ENCODE assay signal across 14 cellular contexts in the genomic region with DNA sequence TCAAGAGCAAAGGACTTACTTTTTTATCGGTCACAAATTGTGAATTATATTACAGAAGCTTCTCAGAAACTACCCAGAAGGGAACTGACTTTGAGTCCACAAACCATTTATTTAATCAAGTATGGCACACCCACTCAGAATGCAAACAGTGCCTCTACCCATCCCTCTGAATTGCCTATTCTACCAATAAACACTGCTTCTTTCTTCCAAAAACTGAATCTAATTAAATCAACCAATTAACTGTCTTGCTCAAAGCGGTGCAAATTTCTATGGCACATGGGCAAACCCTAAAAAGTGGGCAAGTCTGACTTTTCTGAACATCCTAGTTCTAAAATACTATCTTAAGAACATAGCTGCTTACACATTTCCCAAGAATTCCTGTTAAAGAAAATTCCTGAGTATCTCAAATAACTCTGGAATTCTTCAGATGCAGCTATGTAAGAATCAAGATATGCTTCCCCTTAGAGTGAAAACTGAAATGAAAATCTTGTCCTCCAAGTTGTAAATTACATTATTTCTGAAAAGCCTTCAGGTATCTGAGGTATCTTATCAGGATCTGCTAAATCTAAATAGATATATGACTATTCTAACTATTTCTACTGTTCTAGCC. TPM values are rescaled to one million over a fixed set of nuclear protein-coding genes. Genes with fewer than 3 reads are reported as not detected.
DNase-seq lines count a peak whose midpoint lies in the region; ATAC-seq and TF ChIP-seq lines count a peak whose summit lies in the region.
"Had no signal": no experiment of that assay in that cellular context is flagged by ENCODE, and none has a peak within 500 bp of the region (broad histone marks: within the 10 kb centered on the region; RNA-seq: fewer than 3 reads in every experiment).

No MANE protein-coding gene starts in this region.

- TF ChIP-seq CTCF in RWPE2 (IDR thresholded peaks at IDR 0.05; ENCODE audit: poor library complexity, severe bottlenecking) (no peak), fibroblast of pulmonary artery (IDR thresholded peaks at IDR 0.05; ENCODE audit: low read length, missing control alignments) (no peak)

- H3K36me3 ChIP-seq in RWPE2 (ENCODE audit: low read depth), result peaks cover 11% of the 10 kb centered on the region
- H3K36me3 ChIP-seq in trophoblast cell (ENCODE audit: control insufficient read depth in 1 of 2, insufficient read depth in 2 of 2, low read length in 2 of 2), result no peaks in the 10 kb centered on the region

- H4K12ac ChIP-seq in trophoblast cell (ENCODE audit: low read depth, low read length), result no peak overlapping the region

- intact Hi-C loops in posterior cingulate gyrus (cut with DNase I), result loop anchor here (10.0 kb wide), 1 partner anchor 287 kb away; a partner anchor contains a TSS

- H2BK120ac ChIP-seq in trophoblast cell (ENCODE audit: insufficient read depth, low read length, poor library complexity), result no peak overlapping the region

- peaks cover 7% of the 10 kb centered on the region for H3K79me1 ChIP-seq in trophoblast cell (ENCODE audit: low read length)

- H3K4me3 ChIP-seq in RWPE2 (ENCODE audit: severe bottlenecking), result no peak overlapping the region
- no peak overlapping the region for H3K4me3 ChIP-seq in fibroblast of pulmonary artery (replicated peaks; ENCODE audit: low read depth, low read length)
- H3K4me3 ChIP-seq in trophoblast cell (ENCODE audit: low read depth, low read length), result no peak overlapping the region

- H3K23ac ChIP-seq in trophoblast cell (ENCODE audit: low read length), result no peak overlapping the region

- H3K4ac ChIP-seq in trophoblast cell (ENCODE audit: low read depth, low read length), result no peak overlapping the region

- H3K14ac ChIP-seq in trophoblast cell (ENCODE audit: low read length), result no peak overlapping the region

- H3K27ac ChIP-seq in RWPE2 (ENCODE audit: poor library complexity, severe bottlenecking) (peak overlapping the region; percentile 60), trophoblast cell (ENCODE audit: low read depth, low read length) (no peak overlapping the region)

- H2AK5ac ChIP-seq in trophoblast cell (ENCODE audit: low read length), result no peak overlapping the region

- H2BK5ac ChIP-seq in trophoblast cell (ENCODE audit: low read depth, low read length, poor library complexity), result no peak overlapping the region

- H4K8ac ChIP-seq in trophoblast cell (ENCODE audit: low read depth, low read length), result no peak overlapping the region

- no peak overlapping the region for H3K18ac ChIP-seq in trophoblast cell (ENCODE audit: low read length)

- H2BK12ac ChIP-seq in trophoblast cell (ENCODE audit: low read length), result no peak overlapping the region

- no peak overlapping the region for H4K91ac ChIP-seq in trophoblast cell (ENCODE audit: low read depth, low read length)

- H3K9me3 ChIP-seq in RWPE2 (ENCODE audit: severe bottlenecking), result no peaks in the 10 kb centered on the region
- no peaks in the 10 kb centered on the region for H3K9me3 ChIP-seq in trophoblast cell (ENCODE audit: insufficient read depth, low read depth, low read length)

- no peak for ATAC-seq in RWPE2 (ENCODE audit: low read depth)
- ATAC-seq: activated T-cell treated with anti-CD3 and anti-CD28 coated beads, Interleukin-2, amount 50 U/mL, for 4 hours; left cardiac atrium had no signal

- H3K4me1 ChIP-seq in RWPE2 (ENCODE audit: insufficient read depth, poor library complexity, severe bottlenecking) (peaks cover 21% of the 10 kb centered on the region), trophoblast cell (ENCODE audit: control insufficient read depth in 1 of 2, insufficient read depth in 2 of 2, low read length in 2 of 2) (peaks cover 0 to 2% of the 10 kb centered on the region in 2 experiments)

- peaks cover 10% of the 10 kb centered on the region for H3K79me2 ChIP-seq in trophoblast cell (ENCODE audit: control insufficient read depth, insufficient read depth, low read length, poor library complexity)

- H3K9ac ChIP-seq in trophoblast cell (ENCODE audit: low read length), result no peak overlapping the region

- no CpG with 5 or more reads among the region's 2 CpGs for WGBS in trophoblast cell (ENCODE audit: extremely low coverage, insufficient coverage, insufficient read length)

- H3K27me3 ChIP-seq in RWPE2 (ENCODE audit: insufficient read depth, poor library complexity, severe bottlenecking), result no peaks in the 10 kb centered on the region
- no peaks in the 10 kb centered on the region for H3K27me3 ChIP-seq in trophoblast cell (ENCODE audit: insufficient read depth, low read length)

- H2AFZ ChIP-seq in trophoblast cell (ENCODE audit: insufficient read depth, low read length, poor library complexity), result no peak overlapping the region

- peak; percentile 41 for DNase-seq in GM03348 (ENCODE audit: low spot score)
- DNase-seq in RWPE2 (ENCODE audit: low spot score), result no peak
- peak; percentile 56 for DNase-seq in fibroblast of pulmonary artery (ENCODE audit: low read depth)
- peak; percentile 21 to 90 for DNase-seq in trophoblast cell
- no peak for DNase-seq in posterior cingulate gyrus
- DNase-seq in SKM-1 treated with dmso at 0.1 percent for 144 hours (lab: John Stamatoyannopoulos, UW; ENCODE audit: unreplicated experiment), result no peak
- no peak for DNase-seq in activated CD4-positive, alpha-beta T cell treated with anti-CD3 and anti-CD28 coated beads for 1 hour
- no peak for DNase-seq in T1000 (lab: John Stamatoyannopoulos, UW)
- DNase-seq: activated B cell treated with CpG ODN at 0.5 μM for 24 hours; activated T-cell treated with anti-CD3 and anti-CD28 coated beads, Interleukin-2, amount 50 U/mL, for 4 hours; left cardiac atrium; Right ventricle myocardium superior; stimulated activated CD4-positive, alpha-beta T cell treated with anti-CD3 and anti-CD28 coated beads, Interleukin-2, amount 100 ng/mL, for 48 hours; stimulated activated naive CD4-positive, alpha-beta T cell treated with Interleukin-2 at 50 U/mL for 16 hours had no signal

- H3K4me2 ChIP-seq in trophoblast cell (ENCODE audit: low read length), result peak overlapping the region; percentile 41

RNA-seq across cellular contexts. Expression of a gene that starts 4.3 kb away (rescaled TPM):
- polyA plus RNA-seq in trophoblast cell (2013), result 15.6 and 15.9 TPM in 2 replicates

Comparison
In these comparisons a context has a peak if more than half of its experiments do, and no peak if none do; other contexts are left out.
1. DNase-seq: peak in GM03348 (single experiment), fibroblast of pulmonary artery (single experiment) and trophoblast cell (2 of 2); none in RWPE2 (single experiment), posterior cingulate gyrus (0 of 10), SKM-1 treated with dmso at 0.1 percent for 144 hours (single experiment), activated CD4-positive, alpha-beta T cell treated with anti-CD3 and anti-CD28 coated beads for 1 hour (single experiment) and T1000 (single experiment).